1 cellular context compared by ENCODE assay signal in genomic region chr9:4099961-4100360, GRCh38.
TF ChIP-seq lines count a peak whose summit lies in the region.

No MANE protein-coding gene starts in this region.

TF ChIP-seq in HepG2, 621 proteins besides CTCF, POLR2A, EP300 and RAD21 (continued from another document):
- no peak for TF ChIP-seq THAP9 (CRISPR knock-in tag; IDR thresholded peaks at IDR 0.05; ENCODE audit: borderline replicate concordance)
- TF ChIP-seq ZNF138 (CRISPR knock-in tag; IDR thresholded peaks at IDR 0.05; ENCODE audit: low read depth) = no peak
- no peak for TF ChIP-seq ZNF253 (CRISPR knock-in tag; IDR thresholded peaks at IDR 0.05; ENCODE audit: borderline replicate concordance)
- no peak for TF ChIP-seq GATAD2A (CRISPR knock-in tag; IDR thresholded peaks at IDR 0.05)
- TF ChIP-seq CREBL2 (CRISPR knock-in tag; IDR thresholded peaks at IDR 0.05; ENCODE audit: borderline replicate concordance) = no peak
